In the genomic region with DNA sequence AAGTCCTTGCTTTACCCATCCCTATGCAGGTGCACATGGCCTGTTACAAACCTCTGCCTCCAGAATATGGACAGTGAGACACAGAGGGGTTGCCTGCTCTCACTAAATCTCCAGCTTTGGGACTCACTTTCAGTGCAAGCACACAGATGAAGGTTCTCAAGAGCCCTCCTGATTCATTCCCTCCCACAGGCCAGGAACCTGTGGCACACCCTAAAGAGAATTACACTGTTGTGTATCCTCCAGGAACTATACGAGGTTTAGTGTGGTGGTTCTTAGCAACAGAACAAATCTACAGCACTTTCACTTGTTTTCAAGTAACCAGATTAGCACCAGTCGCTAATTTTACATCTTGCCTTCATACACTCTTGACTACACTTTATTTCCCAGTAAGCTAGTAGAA, we compare ENCODE assay signal across 27 cellular contexts.
"Had no signal": no experiment of that assay in that cellular context is flagged by ENCODE, and none has a peak within 500 bp of the region (broad histone marks: within the 10 kb centered on the region; RNA-seq: fewer than 3 reads in every experiment).

No MANE protein-coding gene starts in this region.

- H3K9me3 ChIP-seq: left ventricle myocardium inferior, neutrophil, tibial nerve, uterus had no signal

- H3K9me3 Mint-ChIP-seq: naive thymus-derived CD8-positive, alpha-beta T cell; nephron progenitor cell; neural progenitor cell; stimulated activated memory B cell treated with anti-CD40 and anti-IgM and Interleukin-4, amounts not matched to agents 10 μg/mL and 1 μg/mL and 100 μg/mL, for 72 hours; stimulated activated naive CD8-positive, alpha-beta T cell treated with anti-CD3 and anti-CD28 coated beads, Interleukin-15, amount 100 ng/mL, for 72 hours; type B pancreatic cell had no signal

- H3K4me3 ChIP-seq: left ventricle myocardium inferior, lung, neural progenitor cell, skin epidermis, tibial nerve, uterus had no signal

- H3K36me3 Mint-ChIP-seq: naive thymus-derived CD8-positive, alpha-beta T cell; neural progenitor cell; stimulated activated memory B cell treated with anti-CD40 and anti-IgM and Interleukin-4, amounts not matched to agents 10 μg/mL and 1 μg/mL and 100 μg/mL, for 72 hours; type B pancreatic cell had no signal

- H3K4me3 Mint-ChIP-seq: nephron progenitor cell; neural progenitor cell; stimulated activated memory B cell treated with anti-CD40 and anti-IgM and Interleukin-4, amounts not matched to agents 10 μg/mL and 1 μg/mL and 100 μg/mL, for 72 hours; stimulated activated naive CD8-positive, alpha-beta T cell treated with anti-CD3 and anti-CD28 coated beads, Interleukin-15, amount 100 ng/mL, for 72 hours; type B pancreatic cell had no signal

- H3K27me3 Mint-ChIP-seq: stimulated activated memory B cell treated with anti-CD40 and anti-IgM and Interleukin-4, amounts not matched to agents 10 μg/mL and 1 μg/mL and 100 μg/mL, for 72 hours had no signal

- H3K36me3 ChIP-seq: left ventricle myocardium inferior, neural progenitor cell, neutrophil, tibial nerve, uterus had no signal

- H3K9ac ChIP-seq: neural progenitor cell, parathyroid adenoma had no signal

- H3K27ac Mint-ChIP-seq: naive thymus-derived CD8-positive, alpha-beta T cell; nephron progenitor cell; neural progenitor cell; stimulated activated memory B cell treated with anti-CD40 and anti-IgM and Interleukin-4, amounts not matched to agents 10 μg/mL and 1 μg/mL and 100 μg/mL, for 72 hours; stimulated activated naive CD8-positive, alpha-beta T cell treated with anti-CD3 and anti-CD28 coated beads, Interleukin-15, amount 100 ng/mL, for 72 hours; type B pancreatic cell had no signal

- H3K27me3 ChIP-seq: tibial nerve, uterus had no signal

- ATAC-seq: naive thymus-derived CD8-positive, alpha-beta T cell; right cardiac atrium; sciatic nerve; stimulated activated memory B cell treated with anti-CD40 and anti-IgM and Interleukin-4, amounts not matched to agents 10 μg/mL and 1 μg/mL and 100 μg/mL, for 72 hours; stimulated activated naive CD8-positive, alpha-beta T cell treated with anti-CD3 and anti-CD28 coated beads, Interleukin-15, amount 100 ng/mL, for 72 hours had no signal

- H3K27ac ChIP-seq: left ventricle myocardium inferior, neural progenitor cell, neutrophil, parathyroid adenoma, skin epidermis, tibial nerve, uterus had no signal

- H3K4me1 Mint-ChIP-seq: stimulated activated memory B cell treated with anti-CD40 and anti-IgM and Interleukin-4, amounts not matched to agents 10 μg/mL and 1 μg/mL and 100 μg/mL, for 72 hours; stimulated activated naive CD8-positive, alpha-beta T cell treated with anti-CD3 and anti-CD28 coated beads, Interleukin-15, amount 100 ng/mL, for 72 hours had no signal

- DNase-seq: hippocampal formation; kidney glomerular epithelial cell; left ventricle myocardium inferior; mesendoderm; midbrain; naive thymus-derived CD8-positive, alpha-beta T cell; nephron progenitor cell; occipital lobe; retina; right cardiac atrium; stimulated activated CD4-positive, alpha-beta T cell treated with anti-CD3 and anti-CD28 coated beads, Interleukin-1b, Interleukin-23, amount 100 ng/mL, for 48 hours; stimulated activated CD4-positive, alpha-beta T cell treated with anti-CD3 and anti-CD28 coated beads, Interleukin-2, amount 100 ng/mL, for 48 hours; stimulated activated CD4-positive, alpha-beta T cell treated with anti-CD3 and anti-CD28 coated beads, Interleukin-4, amount 100 ng/mL, for 4 hours; stimulated activated CD8-positive, alpha-beta memory T cell treated with anti-CD3 and anti-CD28 coated beads, Interleukin-4, amount 100 ng/mL, for 48 hours; stimulated activated naive CD4-positive, alpha-beta T cell treated with Interleukin-2 at 50 U/mL for 16 hours; stimulated activated naive CD8-positive, alpha-beta T cell treated with anti-CD3 and anti-CD28 coated beads, Interleukin-15, amount 100 ng/mL, for 72 hours; substantia nigra; uterus had no signal
